In genomic region chr16:14309001-14309886, GRCh38 we compare ENCODE assay signal across 10 cellular contexts.
DNase-seq lines count a peak whose midpoint lies in the region; ATAC-seq and TF ChIP-seq lines count a peak whose summit lies in the region.
"Had no signal": no experiment of that assay in that cellular context is flagged by ENCODE, and none has a peak within 500 bp of the region (broad histone marks: within the 10 kb centered on the region; RNA-seq: fewer than 3 reads in every experiment).

No MANE protein-coding gene starts in this region.

- H3K27ac ChIP-seq in foreskin keratinocyte (peak overlapping the region; percentile 88), subcutaneous abdominal adipose tissue (ENCODE audit: low read depth, low read length) (peak overlapping the region; percentile 97)

- H3K36me3 ChIP-seq in subcutaneous abdominal adipose tissue (ENCODE audit: control insufficient read depth in 5 of 5, insufficient read depth in 5 of 5, low read length in 5 of 5) (peaks cover 0 to 2% (median 0%) of the 10 kb centered on the region in 5 donors), MG63 (peaks cover 32% of the 10 kb centered on the region)

- H3K9me3 ChIP-seq in T-helper 17 cell (ENCODE audit: control insufficient read depth, low read length, poor library complexity, severe bottlenecking) = no peaks in the 10 kb centered on the region
- no peaks in the 10 kb centered on the region for H3K9me3 ChIP-seq in subcutaneous abdominal adipose tissue (ENCODE audit: control insufficient read depth in 5 of 5, low read length in 5 of 5)
- no peaks in the 10 kb centered on the region for H3K9me3 ChIP-seq in MG63

- CTCF ChIA-PET in activated CD8-positive, alpha-beta memory T cell treated with anti-CD3 and anti-CD28 coated beads, Interleukin-2, amount 10 ng/mL, durations not matched to agents 7 days and 5 days (lab: Charles Lee) = interaction anchor here (0.8 to 1.8 kb wide), 3 partner anchors 16 to 391 kb away, joined by 3 to 6 read pairs (median 3); no protein-coding TSS in a partner anchor

- peaks cover 8% of the 10 kb centered on the region for H3K4me1 Mint-ChIP-seq in activated CD8-positive, alpha-beta memory T cell treated with anti-CD3 and anti-CD28 coated beads, Interleukin-2, amount 10 ng/mL, durations not matched to agents 7 days and 5 days
- H3K4me1 Mint-ChIP-seq in T-helper 17 cell = peaks cover 7% of the 10 kb centered on the region

- H3K27me3 Mint-ChIP-seq in activated CD8-positive, alpha-beta memory T cell treated with anti-CD3 and anti-CD28 coated beads, Interleukin-2, amount 10 ng/mL, durations not matched to agents 7 days and 5 days = peaks cover 13% of the 10 kb centered on the region
- H3K27me3 Mint-ChIP-seq in T-helper 17 cell = peaks cover 5% of the 10 kb centered on the region

- peak overlapping the region in 4 of 5 donors; percentile 21 to 62 (median 52) for H3K9ac ChIP-seq in subcutaneous abdominal adipose tissue (ENCODE audit: low read length in 5 of 5)

- no peak overlapping the region for H3K4me3 Mint-ChIP-seq in activated CD8-positive, alpha-beta memory T cell treated with anti-CD3 and anti-CD28 coated beads, Interleukin-2, amount 10 ng/mL, durations not matched to agents 7 days and 5 days
- H3K4me3 Mint-ChIP-seq in T-helper 17 cell = peak overlapping the region; percentile 80

- peak; percentile 36 for ATAC-seq in activated CD8-positive, alpha-beta memory T cell treated with anti-CD3 and anti-CD28 coated beads, Interleukin-2, amount 10 ng/mL, durations not matched to agents 7 days and 5 days
- ATAC-seq in T-helper 17 cell (peak; percentile 48), foreskin keratinocyte (peak; percentile 84)

- peak overlapping the region in 2 of 5 donors; percentile 5 to 32 for H3K4me3 ChIP-seq in subcutaneous abdominal adipose tissue (ENCODE audit: low read depth in 1 of 5, low read length in 5 of 5)
- H3K4me3 ChIP-seq in MG63 = no peak overlapping the region

- peak; percentile 59 for TF ChIP-seq CTCF in foreskin keratinocyte (conservative IDR thresholded peaks at IDR 0.05)

- no peaks in the 10 kb centered on the region for H3K36me3 Mint-ChIP-seq in activated CD8-positive, alpha-beta memory T cell treated with anti-CD3 and anti-CD28 coated beads, Interleukin-2, amount 10 ng/mL, durations not matched to agents 7 days and 5 days
- H3K36me3 Mint-ChIP-seq in T-helper 17 cell (ENCODE audit: low read depth) = no peaks in the 10 kb centered on the region

- H3K27me3 ChIP-seq in foreskin keratinocyte = no peaks in the 10 kb centered on the region
- H3K27me3 ChIP-seq in subcutaneous abdominal adipose tissue (ENCODE audit: control insufficient read depth in 5 of 5, insufficient read depth in 4 of 5, low read length in 5 of 5) = no peaks in the 10 kb centered on the region
- no peaks in the 10 kb centered on the region for H3K27me3 ChIP-seq in MG63

- H3K9me3 Mint-ChIP-seq in activated CD8-positive, alpha-beta memory T cell treated with anti-CD3 and anti-CD28 coated beads, Interleukin-2, amount 10 ng/mL, durations not matched to agents 7 days and 5 days (ENCODE audit: low read depth) = no peaks in the 10 kb centered on the region

- peaks cover 39% of the 10 kb centered on the region for H3K4me1 ChIP-seq in foreskin keratinocyte
- H3K4me1 ChIP-seq in subcutaneous abdominal adipose tissue (ENCODE audit: control insufficient read depth in 5 of 5, insufficient read depth in 5 of 5, low read length in 5 of 5) = peaks cover 10 to 78% (median 66%) of the 10 kb centered on the region in 5 donors

- no peak for DNase-seq in activated CD8-positive, alpha-beta memory T cell treated with anti-CD3 and anti-CD28 coated beads, Interleukin-2, amount 10 ng/mL, durations not matched to agents 7 days and 5 days
- no peak for DNase-seq in activated CD8-positive, alpha-beta memory T cell treated with anti-CD3 and anti-CD28 coated beads, Interleukin-2, amount 50 U/mL, for 48 hours
- no peak for DNase-seq in T-helper 17 cell
- peak; percentile 87 to 94 for DNase-seq in foreskin keratinocyte
- DNase-seq in COLO668 (lab: John Stamatoyannopoulos, UW; ENCODE audit: unreplicated experiment) = no peak
- DNase-seq in MG63 = no peak
- no peak for DNase-seq in ecto neural progenitor cell (ENCODE audit: low spot score)
- DNase-seq: DMS79 treated with DMSO at 0.1 percent for 48 hours, NCI-H510A treated with DMSO at 0.1 percent for 48 hours had no signal

- no peak overlapping the region for H3K27ac Mint-ChIP-seq in activated CD8-positive, alpha-beta memory T cell treated with anti-CD3 and anti-CD28 coated beads, Interleukin-2, amount 10 ng/mL, durations not matched to agents 7 days and 5 days
- peak overlapping the region; percentile 79 for H3K27ac Mint-ChIP-seq in T-helper 17 cell

Comparison
In these comparisons a context has a peak if more than half of its experiments do, and no peak if none do; other contexts are left out.
1. DNase-seq: peak in foreskin keratinocyte (2 of 2); none in activated CD8-positive, alpha-beta memory T cell treated with anti-CD3 and anti-CD28 coated beads, Interleukin-2, amount 10 ng/mL, durations not matched to agents 7 days and 5 days (single experiment), activated CD8-positive, alpha-beta memory T cell treated with anti-CD3 and anti-CD28 coated beads, Interleukin-2, amount 50 U/mL, for 48 hours (single experiment), T-helper 17 cell (0 of 3), COLO668 (single experiment), MG63 (single experiment) and ecto neural progenitor cell (single experiment).
2. Peak in every context shown above with its lines, with median percentiles within 50 percentile points of each other: ATAC-seq.